22 cellular contexts compared by ENCODE assay signal in genomic region chr9:77871483-77871882, GRCh38.
DNase-seq lines count a peak whose midpoint lies in the region; ATAC-seq, FAIRE-seq and TF ChIP-seq lines count a peak whose summit lies in the region.
"Had no signal": no experiment of that assay in that cellular context is flagged by ENCODE, and none has a peak within 500 bp of the region (broad histone marks: within the 10 kb centered on the region; RNA-seq: fewer than 3 reads in every experiment).

No MANE protein-coding gene starts in this region.

- TF ChIP-seq CTCF in H9 (conservative IDR thresholded peaks at IDR 0.05): no peak
- TF ChIP-seq CTCF in keratinocyte (optimal IDR thresholded peaks at IDR 0.05 in 1 of 3, IDR thresholded peaks at IDR 0.05 in 1 of 3, conservative IDR thresholded peaks at IDR 0.05 in 1 of 3; ENCODE audit: extremely low read depth in 1 of 3, insufficient read depth in 2 of 3, low read length in 3 of 3): no peak
- TF ChIP-seq CTCF in mucosa of descending colon (IDR thresholded peaks at IDR 0.05): no peak
- no peak for TF ChIP-seq CTCF in stomach (IDR thresholded peaks at IDR 0.05)

- no peaks in the 10 kb centered on the region for H3K9me3 ChIP-seq in H9 (ENCODE audit: control insufficient read depth, low read depth, low read length)
- no peaks in the 10 kb centered on the region for H3K9me3 ChIP-seq in keratinocyte (ENCODE audit: control insufficient read depth, low read depth, low read length)
- H3K9me3 ChIP-seq in mucosa of descending colon: no peaks in the 10 kb centered on the region
- no peaks in the 10 kb centered on the region for H3K9me3 ChIP-seq in stomach
- H3K9me3 ChIP-seq: A549; BLaER1 treated with 17β-estradiol and CSF1 and Interleukin-3, amounts not matched to agents 10 nM and 100 nM; Caco-2 had no signal

- no peak for DNase-seq in H9
- DNase-seq in keratinocyte (ENCODE audit: low read depth, low spot score): no peak
- DNase-seq in mucosa of descending colon: no peak
- no peak for DNase-seq in A172 (ENCODE audit: low spot score)
- no peak for DNase-seq in T-helper 9 cell
- no peak for DNase-seq in activated CD4-positive, alpha-beta T cell treated with anti-CD3 and anti-CD28 coated beads, Interleukin-2, amount 50 U/mL, for 4 hours
- DNase-seq in stomach: no peak
- DNase-seq: 8988T; AML-193; Caco-2; Calu3; CD4-positive, alpha-beta T cell; CD8-positive, alpha-beta T cell; DMS79 treated with DMSO at 0.1 percent for 48 hours; GF-D8 had no signal

- H3K27ac Mint-ChIP-seq in H9: peak overlapping the region in 2 of 3 experiments; percentile 6 to 66; a peak in 1 of 7 replicates
- H3K27ac Mint-ChIP-seq: B cell; CD4-positive, alpha-beta T cell; CD8-positive, alpha-beta T cell had no signal

- no peaks in the 10 kb centered on the region for H3K9me3 Mint-ChIP-seq in H9
- H3K9me3 Mint-ChIP-seq: CD4-positive, alpha-beta T cell; CD8-positive, alpha-beta T cell had no signal

- H2BK20ac ChIP-seq in H9 (ENCODE audit: low read depth, low read length, poor library complexity, severe bottlenecking): no peak overlapping the region

- no peak overlapping the region for H4K8ac ChIP-seq in H9 (replicated peaks; ENCODE audit: insufficient read length, low read depth, low read length)

- no peak overlapping the region for H3K23ac ChIP-seq in H9 (ENCODE audit: insufficient read length, low read depth, low read length)

- FAIRE-seq in keratinocyte (lab: Jason Lieb, UNC): peak; percentile 9
- FAIRE-seq: D721Med, G401.6, GM12891 had no signal

- peaks cover 3% of the 10 kb centered on the region for H3K79me1 ChIP-seq in H9 (ENCODE audit: insufficient read depth, low read depth, low read length, poor library complexity, severe bottlenecking)

- H2AK5ac ChIP-seq in H9 (ENCODE audit: insufficient read length, low read length): no peak overlapping the region

- H3K36me3 ChIP-seq in keratinocyte (ENCODE audit: control insufficient read depth in 2 of 2, extremely low read depth in 1 of 2, insufficient read depth in 2 of 2, low read length in 2 of 2) (no peaks in the 10 kb centered on the region), mucosa of descending colon (ENCODE audit: low read depth) (no peaks in the 10 kb centered on the region), stomach (no peaks in the 10 kb centered on the region)

- H3K36me3 Mint-ChIP-seq in H9 (ENCODE audit: insufficient read depth in 1 of 3, low read depth in 3 of 3): no peaks in the 10 kb centered on the region; a peak in 1 of 7 replicates

- no peaks in the 10 kb centered on the region for H4K20me1 ChIP-seq in H9 (ENCODE audit: control insufficient read depth, insufficient read depth, insufficient read length)
- no peaks in the 10 kb centered on the region for H4K20me1 ChIP-seq in keratinocyte (ENCODE audit: control insufficient read depth, extremely low read depth, insufficient read depth, low read length)

- H3K4me3 Mint-ChIP-seq in H9: no peak overlapping the region
- H3K4me3 Mint-ChIP-seq: B cell; CD4-positive, alpha-beta T cell; CD8-positive, alpha-beta T cell had no signal

- no peaks in the 10 kb centered on the region for H3K23me2 ChIP-seq in H9 (ENCODE audit: insufficient read length, low read depth, low read length, poor library complexity, severe bottlenecking)

- no peaks in the 10 kb centered on the region for H3K27me3 Mint-ChIP-seq in H9 (ENCODE audit: low read depth)
- H3K27me3 Mint-ChIP-seq: CD4-positive, alpha-beta T cell had no signal

- dilution Hi-C loops in keratinocyte (cut with MboI; ENCODE audit: extremely low pct_ligation_motif_present, low sequenced_read_pairs): no loop called here

- TF ChIP-seq EP300 in stomach (IDR thresholded peaks at IDR 0.05): no peak

- no peak overlapping the region for H2BK12ac ChIP-seq in H9 (ENCODE audit: insufficient read length, low read depth, low read length)

- no peak overlapping the region for H3T11ph ChIP-seq in H9 (ENCODE audit: low read length)

- H3K4ac ChIP-seq in H9 (ENCODE audit: low read depth, low read length): no peak overlapping the region

- H3K4me1 Mint-ChIP-seq in H9: peaks cover 11 to 14% of the 10 kb centered on the region in 2 experiments
- H3K4me1 Mint-ChIP-seq: B cell had no signal

- intact Hi-C loops in mucosa of descending colon (cut with DNase I, micrococcal nuclease) (no loop called here), stomach (cut with DNase I; ENCODE audit: low total_unique reads) (no loop called here)

- H3K56ac ChIP-seq in H9 (ENCODE audit: insufficient read length, low read depth, low read length): no peak overlapping the region

- no peak overlapping the region for H3K27ac ChIP-seq in H9 (ENCODE audit: insufficient read length, low read depth, low read length)
- no peak overlapping the region for H3K27ac ChIP-seq in keratinocyte (ENCODE audit: control insufficient read depth, insufficient read depth, low read length)
- no peak overlapping the region for H3K27ac ChIP-seq in stomach
- H3K27ac ChIP-seq: A549; BLaER1 treated with 17β-estradiol and CSF1 and Interleukin-3, amounts not matched to agents 10 nM and 100 nM; C4-2B had no signal

- no peak for TF ChIP-seq POLR2A in stomach (IDR thresholded peaks at IDR 0.05)

- H3K4me3 ChIP-seq in keratinocyte (ENCODE audit: control insufficient read depth in 2 of 3, extremely low read depth in 1 of 3, insufficient read depth in 2 of 3, low read depth in 1 of 3, low read length in 3 of 3): no peak overlapping the region
- no peak overlapping the region for H3K4me3 ChIP-seq in mucosa of descending colon
- no peak overlapping the region for H3K4me3 ChIP-seq in stomach
- H3K4me3 ChIP-seq: A549; BLaER1 treated with 17β-estradiol and CSF1 and Interleukin-3, amounts not matched to agents 10 nM and 100 nM had no signal

- no CpG with 5 or more reads among the region's 1 CpG for WGBS in H9 (ENCODE audit: extremely low coverage, insufficient read length, low lambda C conversion rate)
- WGBS in stomach, 5 donors: 90 to 98% (median 96%) methylated on average over 1 of the region's 1 CpG

- H3K9ac ChIP-seq in H9 (ENCODE audit: extremely low read depth, insufficient read length, low read length) (no peak overlapping the region), keratinocyte (ENCODE audit: control insufficient read depth, extremely low read depth, insufficient read depth, low read length) (no peak overlapping the region)
- H3K9ac ChIP-seq: BLaER1 treated with 17β-estradiol and CSF1 and Interleukin-3, amounts not matched to agents 10 nM and 100 nM had no signal

- no peak overlapping the region for H3K14ac ChIP-seq in H9 (ENCODE audit: insufficient read depth, low read length)

- H3K79me2 ChIP-seq in H9 (ENCODE audit: insufficient read depth, low read length) (no peaks in the 10 kb centered on the region), keratinocyte (ENCODE audit: control insufficient read depth, insufficient read depth, low read length) (peaks cover 7% of the 10 kb centered on the region)

- H3K18ac ChIP-seq in H9 (ENCODE audit: insufficient read length, low read depth, low read length): no peak overlapping the region

- no peak overlapping the region for H4K91ac ChIP-seq in H9 (ENCODE audit: insufficient read length, low read depth, low read length)

- peak; percentile 78 for ATAC-seq in mucosa of descending colon
- ATAC-seq: A549; CD8-positive, alpha-beta T cell had no signal

- H4K5ac ChIP-seq in H9 (ENCODE audit: insufficient read length, low read depth, low read length): no peak overlapping the region

- H2BK15ac ChIP-seq in H9 (ENCODE audit: low read depth, low read length): no peak overlapping the region

- no peaks in the 10 kb centered on the region for H3K9me1 ChIP-seq in keratinocyte (ENCODE audit: control insufficient read depth, extremely low read depth, insufficient read depth, low read length)

- H3K27me3 ChIP-seq in H9 (ENCODE audit: insufficient read depth, low read length) (no peaks in the 10 kb centered on the region), keratinocyte (ENCODE audit: control insufficient read depth, extremely low read depth, insufficient read depth, low read length) (no peaks in the 10 kb centered on the region), stomach (no peaks in the 10 kb centered on the region)
- H3K27me3 ChIP-seq: BLaER1 treated with 17β-estradiol and CSF1 and Interleukin-3, amounts not matched to agents 10 nM and 100 nM had no signal

- H2AFZ ChIP-seq in H9 (ENCODE audit: low read length) (no peak overlapping the region), keratinocyte (ENCODE audit: control insufficient read depth, low read length) (no peak overlapping the region)

- no peaks in the 10 kb centered on the region; the same call in 1 of the 2 replicates for H3K4me1 ChIP-seq in H9 (ENCODE audit: insufficient read depth, low read length)
- H3K4me1 ChIP-seq in keratinocyte (ENCODE audit: control insufficient read depth, extremely low read depth, insufficient read depth, low read length): peaks cover 5% of the 10 kb centered on the region
- peaks cover 17% of the 10 kb centered on the region for H3K4me1 ChIP-seq in mucosa of descending colon (ENCODE audit: low read depth)
- peaks cover 5 to 31% (median 18%) of the 10 kb centered on the region in 4 donors for H3K4me1 ChIP-seq in stomach
- H3K4me1 ChIP-seq: BLaER1 treated with 17β-estradiol and CSF1 and Interleukin-3, amounts not matched to agents 10 nM and 100 nM; Caco-2 had no signal

- H3K4me2 ChIP-seq in H9 (ENCODE audit: insufficient read depth, insufficient read length, low read length) (no peak overlapping the region), keratinocyte (ENCODE audit: control insufficient read depth, extremely low read depth, insufficient read depth, low read depth, low read length) (no peak overlapping the region)
- H3K4me2 ChIP-seq: A549; BLaER1 treated with 17β-estradiol and CSF1 and Interleukin-3, amounts not matched to agents 10 nM and 100 nM had no signal

- no peak overlapping the region for H2BK5ac ChIP-seq in H9 (ENCODE audit: insufficient read length, low read length)

- H2BK120ac ChIP-seq in H9 (ENCODE audit: low read depth, low read length, poor library complexity, severe bottlenecking): no peak overlapping the region
